In the genomic region with DNA sequence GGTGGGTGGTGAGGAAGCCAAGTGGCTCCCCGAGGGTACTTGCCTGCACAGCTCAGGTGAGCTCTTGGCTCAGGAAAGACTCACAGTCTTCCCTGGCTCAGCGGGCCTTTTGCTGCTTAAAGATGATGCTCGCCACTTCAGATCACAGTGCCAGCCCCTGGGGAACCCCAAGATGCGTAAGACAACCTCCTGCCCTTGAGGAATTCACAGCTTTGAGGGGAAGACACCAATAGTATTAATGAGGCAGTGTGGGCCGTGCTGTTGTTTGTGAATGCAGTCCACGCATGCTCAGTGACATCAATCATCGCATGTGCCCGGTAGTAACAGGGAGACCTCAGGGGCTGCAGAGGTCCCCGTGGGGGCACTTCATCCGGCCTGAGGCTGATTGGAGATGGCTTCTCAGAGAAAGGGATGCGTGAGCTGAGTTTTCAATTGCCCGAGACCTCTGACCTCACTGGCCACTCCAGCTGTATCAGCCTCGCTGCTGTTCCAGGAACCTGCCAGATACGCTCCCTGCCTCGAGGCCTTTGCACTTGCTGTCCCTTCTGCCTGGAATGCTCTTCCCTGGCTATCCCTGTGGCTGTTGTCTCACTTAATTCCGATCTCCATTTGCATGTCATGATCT, we compare ENCODE assay signal across 13 cellular contexts. TPM values are rescaled to one million over a fixed set of nuclear protein-coding genes. Genes with fewer than 3 reads are reported as not detected.
DNase-seq lines count a peak whose midpoint lies in the region; ATAC-seq and TF ChIP-seq lines count a peak whose summit lies in the region.
"Had no signal": no experiment of that assay in that cellular context is flagged by ENCODE, and none has a peak within 500 bp of the region (broad histone marks: within the 10 kb centered on the region; RNA-seq: fewer than 3 reads in every experiment).

No MANE protein-coding gene starts in this region.

- H3K36me3 ChIP-seq in neuronal stem cell (replicated peaks in 1 of 2; ENCODE audit: control insufficient read depth in 2 of 2, insufficient read depth in 2 of 2, low read length in 2 of 2) (no peaks in the 10 kb centered on the region), upper lobe of right lung (no peaks in the 10 kb centered on the region), OCI-LY7 (ENCODE audit: insufficient read depth, low read length) (peaks cover 23% of the 10 kb centered on the region; the same call in 1 of the 2 replicates)

- peaks cover 9% of the 10 kb centered on the region for H3K79me1 ChIP-seq in neuronal stem cell (ENCODE audit: low read depth, low read length)

- no peak overlapping the region for H3K27ac ChIP-seq in neuronal stem cell (replicated peaks; ENCODE audit: low read length)
- H3K27ac ChIP-seq in upper lobe of right lung: peak overlapping the region; percentile 87
- H3K27ac ChIP-seq in OCI-LY7 (ENCODE audit: low read depth, low read length, poor library complexity, severe bottlenecking): no peak overlapping the region
- H3K27ac ChIP-seq: 22Rv1 had no signal

- H2AK5ac ChIP-seq in neuronal stem cell (ENCODE audit: low read depth, low read length): peak overlapping the region; percentile 34

- H3K9me3 Mint-ChIP-seq in activated CD8-positive, alpha-beta T cell treated with anti-CD3 and anti-CD28 coated beads for 36 hours: no peaks in the 10 kb centered on the region
- no peaks in the 10 kb centered on the region for H3K9me3 Mint-ChIP-seq in activated CD8-positive, alpha-beta T cell treated with anti-CD3 and anti-CD28 coated beads, Interleukin-2, amount 10 ng/mL, durations not matched to agents 7 days and 5 days (ENCODE audit: insufficient read depth)
- H3K9me3 Mint-ChIP-seq: activated T-cell treated with anti-CD3 and anti-CD28 coated beads, Interleukin-2, amount 50 U/mL, for 72 hours; naive thymus-derived CD8-positive, alpha-beta T cell had no signal

- POLR2A ChIA-PET in activated CD8-positive, alpha-beta T cell treated with anti-CD3 and anti-CD28 coated beads for 36 hours (lab: Charles Lee): no interaction called here
- POLR2A ChIA-PET in activated CD8-positive, alpha-beta T cell treated with anti-CD3 and anti-CD28 coated beads, Interleukin-2, amount 10 ng/mL, durations not matched to agents 7 days and 5 days (lab: Charles Lee): no interaction called here
- POLR2A ChIA-PET in OCI-LY7 (lab: Charles Lee): no interaction called here

- peak overlapping the region; percentile 4 for H3K9ac ChIP-seq in neuronal stem cell (ENCODE audit: low read depth, low read length, poor library complexity)

- no peaks in the 10 kb centered on the region for H3K27me3 Mint-ChIP-seq in activated CD8-positive, alpha-beta T cell treated with anti-CD3 and anti-CD28 coated beads for 36 hours
- H3K27me3 Mint-ChIP-seq in activated CD8-positive, alpha-beta T cell treated with anti-CD3 and anti-CD28 coated beads, Interleukin-2, amount 10 ng/mL, durations not matched to agents 7 days and 5 days (ENCODE audit: low read depth): no peaks in the 10 kb centered on the region
- H3K27me3 Mint-ChIP-seq: naive thymus-derived CD8-positive, alpha-beta T cell; T-helper 17 cell had no signal

- H3K79me2 ChIP-seq in OCI-LY7 (ENCODE audit: insufficient read depth, low read depth, low read length): no peaks in the 10 kb centered on the region

- no peak overlapping the region for H3K14ac ChIP-seq in neuronal stem cell (ENCODE audit: low read length)

- no peak for DNase-seq in activated CD8-positive, alpha-beta T cell treated with anti-CD3 and anti-CD28 coated beads for 36 hours
- no peak for DNase-seq in activated CD8-positive, alpha-beta T cell treated with anti-CD3 and anti-CD28 coated beads, Interleukin-2, amount 10 ng/mL, durations not matched to agents 7 days and 5 days
- peak; percentile 87 for DNase-seq in fibroblast of mammary gland (ENCODE audit: low read depth)
- no peak for DNase-seq in neuronal stem cell (ENCODE audit: low spot score)
- DNase-seq in upper lobe of right lung: peak; percentile 80
- DNase-seq in iPS-NIHi11 (ENCODE audit: low spot score): no peak
- DNase-seq in OCI-LY7 (ENCODE audit: low spot score): no peak
- DNase-seq in NCI-H2029 treated with DMSO at 0.1 percent for 48 hours (lab: John Stamatoyannopoulos, UW): no peak
- DNase-seq: activated T-cell treated with anti-CD3 and anti-CD28 coated beads, Interleukin-2, amount 50 U/mL, for 72 hours; NCI-H1930; T-helper 17 cell had no signal

- H3K4me3 Mint-ChIP-seq in activated CD8-positive, alpha-beta T cell treated with anti-CD3 and anti-CD28 coated beads for 36 hours: no peak overlapping the region
- H3K4me3 Mint-ChIP-seq in activated CD8-positive, alpha-beta T cell treated with anti-CD3 and anti-CD28 coated beads, Interleukin-2, amount 10 ng/mL, durations not matched to agents 7 days and 5 days: no peak overlapping the region
- H3K4me3 Mint-ChIP-seq: activated T-cell treated with anti-CD3 and anti-CD28 coated beads, Interleukin-2, amount 50 U/mL, for 72 hours; naive thymus-derived CD8-positive, alpha-beta T cell; T-helper 17 cell had no signal

- no CpG with 5 or more reads among the region's 16 CpGs for WGBS in neuronal stem cell (ENCODE audit: extremely low coverage in 2 of 2, insufficient read length in 2 of 2, insufficient replicate concordance in 1 of 2), 2 donors

- TF ChIP-seq CTCF in activated CD8-positive, alpha-beta T cell treated with anti-CD3 and anti-CD28 coated beads for 36 hours (IDR thresholded peaks at IDR 0.05): no peak
- TF ChIP-seq CTCF in fibroblast of mammary gland (conservative IDR thresholded peaks at IDR 0.05; ENCODE audit: control insufficient read depth, insufficient read depth, low read depth, low read length) (no peak), upper lobe of right lung (IDR thresholded peaks at IDR 0.05) (no peak), OCI-LY7 (conservative IDR thresholded peaks at IDR 0.05; ENCODE audit: low read length) (no peak)

- H4K8ac ChIP-seq in neuronal stem cell (ENCODE audit: low read depth, low read length): no peak overlapping the region

- intact Hi-C loops in activated CD8-positive, alpha-beta T cell treated with anti-CD3 and anti-CD28 coated beads for 36 hours (cut with micrococcal nuclease): no loop called here
- intact Hi-C loops in upper lobe of right lung (cut with DNase I) (no loop called here), OCI-LY7 (cut with micrococcal nuclease; ENCODE audit: unreplicated experiment) (no loop called here)

- no peak overlapping the region for H3K4ac ChIP-seq in neuronal stem cell (ENCODE audit: low read length)

- H4K20me1 ChIP-seq in OCI-LY7 (ENCODE audit: insufficient read depth, low read length): peaks cover 11% of the 10 kb centered on the region; the same call in 1 of the 2 replicates

- no peak overlapping the region for H3K23ac ChIP-seq in neuronal stem cell (ENCODE audit: low read depth, low read length, poor library complexity)

- CTCF ChIA-PET in activated CD8-positive, alpha-beta T cell treated with anti-CD3 and anti-CD28 coated beads for 36 hours (lab: Charles Lee): interaction anchor here (1.4 kb wide), 1 partner anchor 62 kb away, joined by 5 read pairs; no protein-coding TSS in a partner anchor
- CTCF ChIA-PET in activated CD8-positive, alpha-beta T cell treated with anti-CD3 and anti-CD28 coated beads, Interleukin-2, amount 10 ng/mL, durations not matched to agents 7 days and 5 days (lab: Charles Lee): interaction anchor here (1.0 kb wide), 1 partner anchor 158 kb away, joined by 4 read pairs; no protein-coding TSS in a partner anchor
- CTCF ChIA-PET in OCI-LY7 (lab: Charles Lee; ENCODE audit: unreplicated experiment): interaction anchor here (1.1 kb wide), 1 partner anchor 12 kb away, joined by 3 read pairs; no protein-coding TSS in a partner anchor

- BruUV-seq in OCI-LY7 (replicated peaks; lab: Mats Ljungman, UMichigan): no TSS peak

- H2BK5ac ChIP-seq in neuronal stem cell (ENCODE audit: low read length): no peak overlapping the region

- H3K9me3 ChIP-seq in neuronal stem cell (replicated peaks in 1 of 2; ENCODE audit: control insufficient read depth in 2 of 2, insufficient read depth in 1 of 2, low read depth in 1 of 2, low read length in 2 of 2): no peaks in the 10 kb centered on the region
- no peaks in the 10 kb centered on the region for H3K9me3 ChIP-seq in upper lobe of right lung
- no peaks in the 10 kb centered on the region for H3K9me3 ChIP-seq in OCI-LY7 (ENCODE audit: low read length)

- no peaks in the 10 kb centered on the region for H3K36me3 Mint-ChIP-seq in activated CD8-positive, alpha-beta T cell treated with anti-CD3 and anti-CD28 coated beads for 36 hours (ENCODE audit: low read depth)
- H3K36me3 Mint-ChIP-seq in activated CD8-positive, alpha-beta T cell treated with anti-CD3 and anti-CD28 coated beads, Interleukin-2, amount 10 ng/mL, durations not matched to agents 7 days and 5 days (ENCODE audit: low read depth): no peaks in the 10 kb centered on the region

- peak overlapping the region; percentile 42 for H3K18ac ChIP-seq in neuronal stem cell (ENCODE audit: low read length)

- H3K4me3 ChIP-seq in fibroblast of mammary gland (ENCODE audit: control insufficient read depth, low read depth, low read length) (no peak overlapping the region), neuronal stem cell (ENCODE audit: low read length in 2 of 2) (peak overlapping the region in 1 of 2 donors; percentile 3), upper lobe of right lung (no peak overlapping the region), OCI-LY7 (ENCODE audit: low read depth, low read length, poor library complexity, severe bottlenecking) (no peak overlapping the region)

- H3K4me1 ChIP-seq in neuronal stem cell (ENCODE audit: control insufficient read depth in 2 of 2, insufficient read depth in 1 of 2, low read depth in 1 of 2, low read length in 2 of 2) (peaks cover 35 to 71% of the 10 kb centered on the region in 2 donors), upper lobe of right lung (peaks cover 79% of the 10 kb centered on the region), OCI-LY7 (ENCODE audit: insufficient read depth, low read length, poor library complexity, severe bottlenecking) (peaks cover 6% of the 10 kb centered on the region)

- H2BK15ac ChIP-seq in neuronal stem cell (ENCODE audit: low read length): no peak overlapping the region

- H2AFZ ChIP-seq in neuronal stem cell (ENCODE audit: low read length): peak overlapping the region; percentile 21
- H2AFZ ChIP-seq in OCI-LY7 (ENCODE audit: low read length): no peak overlapping the region

- H2BK12ac ChIP-seq in neuronal stem cell (ENCODE audit: low read length): no peak overlapping the region

- ATAC-seq in activated CD8-positive, alpha-beta T cell treated with anti-CD3 and anti-CD28 coated beads for 36 hours: peak; percentile 29
- ATAC-seq in activated CD8-positive, alpha-beta T cell treated with anti-CD3 and anti-CD28 coated beads, Interleukin-2, amount 10 ng/mL, durations not matched to agents 7 days and 5 days: no peak
- ATAC-seq in upper lobe of right lung: no peak
- ATAC-seq: activated T-cell treated with anti-CD3 and anti-CD28 coated beads, Interleukin-2, amount 50 U/mL, for 72 hours; naive thymus-derived CD8-positive, alpha-beta T cell; T-helper 17 cell had no signal

- no peak overlapping the region for H3K4me2 ChIP-seq in neuronal stem cell (ENCODE audit: insufficient read depth, low read length, poor library complexity, severe bottlenecking)
- no peak overlapping the region for H3K4me2 ChIP-seq in OCI-LY7 (ENCODE audit: low read length)

- H2BK120ac ChIP-seq in neuronal stem cell (ENCODE audit: low read depth, low read length): no peak overlapping the region

- peaks cover 28% of the 10 kb centered on the region for H3K4me1 Mint-ChIP-seq in activated CD8-positive, alpha-beta T cell treated with anti-CD3 and anti-CD28 coated beads for 36 hours (ENCODE audit: low read depth)
- peaks cover 24% of the 10 kb centered on the region for H3K4me1 Mint-ChIP-seq in activated CD8-positive, alpha-beta T cell treated with anti-CD3 and anti-CD28 coated beads, Interleukin-2, amount 10 ng/mL, durations not matched to agents 7 days and 5 days (ENCODE audit: low read depth)

- no peak overlapping the region for H4K91ac ChIP-seq in neuronal stem cell (ENCODE audit: low read depth, low read length, poor library complexity)

- no peak overlapping the region for H3K27ac Mint-ChIP-seq in activated CD8-positive, alpha-beta T cell treated with anti-CD3 and anti-CD28 coated beads for 36 hours
- H3K27ac Mint-ChIP-seq in activated CD8-positive, alpha-beta T cell treated with anti-CD3 and anti-CD28 coated beads, Interleukin-2, amount 10 ng/mL, durations not matched to agents 7 days and 5 days: no peak overlapping the region
- H3K27ac Mint-ChIP-seq: activated T-cell treated with anti-CD3 and anti-CD28 coated beads, Interleukin-2, amount 50 U/mL, for 72 hours; naive thymus-derived CD8-positive, alpha-beta T cell; T-helper 17 cell had no signal

- no peaks in the 10 kb centered on the region for H3K27me3 ChIP-seq in neuronal stem cell (ENCODE audit: control insufficient read depth in 3 of 3, insufficient read depth in 3 of 3, low read depth in 1 of 3, low read length in 3 of 3)
- no peaks in the 10 kb centered on the region for H3K27me3 ChIP-seq in upper lobe of right lung

- H3K9me2 ChIP-seq in OCI-LY7 (ENCODE audit: insufficient read depth, low read length): no peaks in the 10 kb centered on the region

RNA-seq across cellular contexts. Expression of a gene that starts 36.9 kb away (rescaled TPM):
- 10 to 100 TPM; 56.1 to 57.0 TPM for total RNA-seq in activated CD8-positive, alpha-beta T cell treated with anti-CD3 and anti-CD28 coated beads for 36 hours
- 10 to 100 TPM; 50.4 to 52.7 TPM for total RNA-seq in activated CD8-positive, alpha-beta T cell treated with anti-CD3 and anti-CD28 coated beads, Interleukin-2, amount 10 ng/mL, durations not matched to agents 7 days and 5 days
- polyA plus RNA-seq in neuronal stem cell (2013, experiment 1 of 2): 73.5 TPM
- 73.3 TPM for polyA plus RNA-seq in neuronal stem cell (2013, experiment 2 of 2)
- total RNA-seq in upper lobe of right lung (186 TPM), OCI-LY7 (2022) (178 and 201 TPM in 2 replicates)
- total RNA-seq in OCI-LY7 (2014; rRNA removed; shearing (Covaris generic)): 101 and 125 TPM in 2 replicates

Comparison
In these comparisons a context has a peak if more than half of its experiments do, and no peak if none do; other contexts are left out.
1. DNase-seq: peak in fibroblast of mammary gland (single experiment) and upper lobe of right lung (single experiment); none in activated CD8-positive, alpha-beta T cell treated with anti-CD3 and anti-CD28 coated beads for 36 hours (single experiment), activated CD8-positive, alpha-beta T cell treated with anti-CD3 and anti-CD28 coated beads, Interleukin-2, amount 10 ng/mL, durations not matched to agents 7 days and 5 days (single experiment), neuronal stem cell (single experiment), iPS-NIHi11 (single experiment), OCI-LY7 (single experiment) and NCI-H2029 treated with DMSO at 0.1 percent for 48 hours (single experiment).